ENCODE assay signal across 23 cellular contexts in genomic region chr11:130592056-130592455, GRCh38.
A peak's percentile ranks its signal among the peaks of the same experiment; 100 is the strongest.
DNase-seq lines count a peak whose midpoint lies in the region; ATAC-seq, FAIRE-seq and TF ChIP-seq lines count a peak whose summit lies in the region.
"Had no signal": no experiment of that assay in that cellular context is flagged by ENCODE, and none has a peak within 500 bp of the region (broad histone marks: within the 10 kb centered on the region; RNA-seq: fewer than 3 reads in every experiment).

No MANE protein-coding gene starts in this region.

- H3K4me2 ChIP-seq in GM23248 (ENCODE audit: unreplicated experiment), result no peak overlapping the region
- no peak overlapping the region for H3K4me2 ChIP-seq in MM.1S (ENCODE audit: low read depth, low read length)

- H3K9me2 ChIP-seq in GM23248 (ENCODE audit: insufficient read depth) (no peaks in the 10 kb centered on the region), MM.1S (replicated peaks; ENCODE audit: insufficient read depth, low read length) (no peaks in the 10 kb centered on the region)

- H3F3A ChIP-seq in GM23248 (ENCODE audit: insufficient read depth), result no peaks in the 10 kb centered on the region
- H3F3A ChIP-seq in MM.1S (ENCODE audit: insufficient read depth, low read length), result no peaks in the 10 kb centered on the region

- no peak for FAIRE-seq in urothelium cell line (lab: Jason Lieb, UNC)
- FAIRE-seq: GM12891 had no signal

- no peak overlapping the region for H3K27ac ChIP-seq in GM23248
- H3K27ac ChIP-seq in MM.1S (ENCODE audit: low read length), result no peak overlapping the region
- H3K27ac ChIP-seq: ascending aorta, epithelial cell of prostate, left lung, right lobe of liver had no signal

- ATAC-seq in GM19023 (IDR thresholded peaks at IDR 0.05; ENCODE audit: unreplicated experiment), result no peak
- ATAC-seq: left lung; right lobe of liver; stimulated activated naive B cell treated with anti-CD40 and anti-IgM and Interleukin-4, amounts not matched to agents 10 μg/mL and 1 μg/mL and 100 μg/mL, for 72 hours; WTC11 had no signal

- DNase-seq in GM23248 (peak; percentile 67), adipocyte (ENCODE audit: low read depth) (peak; percentile 15), fibroblast of peridontal ligament (ENCODE audit: extremely low read depth) (peak; percentile 36), urothelium cell line (ENCODE audit: low spot score) (peak; percentile 49), hepatic stellate cell (ENCODE audit: low spot score) (no peak), MM.1S (no peak)
- DNase-seq: activated CD4-positive, alpha-beta memory T cell treated with anti-CD3 and anti-CD28 coated beads, Interleukin-2, amount 10 ng/mL, durations not matched to agents 7 days and 5 days; activated naive CD4-positive, alpha-beta T cell treated with anti-CD3 and anti-CD28 coated beads for 36 hours; activated T-cell treated with anti-CD3 and anti-CD28 coated beads, Interleukin-2, amount 50 U/mL, for 1 hour; C1 segment of cervical spinal cord; GF-D8; H9; left lung; NCI-H1417 treated with DMSO at 0.1 percent for 48 hours; NCI-H526 treated with DMSO at 0.1 percent for 48 hours; nucleus accumbens; right lobe of liver; stimulated activated naive B cell treated with anti-CD40 and anti-IgM and Interleukin-4, amounts not matched to agents 10 μg/mL and 1 μg/mL and 100 μg/mL, for 72 hours had no signal

- H2AFZ ChIP-seq in GM23248, result no peak overlapping the region
- no peak overlapping the region for H2AFZ ChIP-seq in MM.1S (ENCODE audit: low read length)

- peaks cover 7% of the 10 kb centered on the region; the same call in 1 of the 2 replicates for H3K4me1 ChIP-seq in GM23248 (ENCODE audit: insufficient read depth)
- peaks cover 4% of the 10 kb centered on the region for H3K4me1 ChIP-seq in adipocyte (ENCODE audit: control insufficient read depth, insufficient read depth, low read length)
- H3K4me1 ChIP-seq in MM.1S (ENCODE audit: low read length), result no peaks in the 10 kb centered on the region
- H3K4me1 ChIP-seq: ascending aorta, left lung, right lobe of liver had no signal

- TF ChIP-seq CTCF in MM.1S (IDR thresholded peaks at IDR 0.05; ENCODE audit: low read length), result no peak

- no peaks in the 10 kb centered on the region for H4K20me1 ChIP-seq in GM23248 (ENCODE audit: insufficient read depth)
- no peaks in the 10 kb centered on the region for H4K20me1 ChIP-seq in MM.1S (ENCODE audit: insufficient read depth, low read length)

- H3K9ac ChIP-seq in GM23248 (no peak overlapping the region), adipocyte (ENCODE audit: low read length) (no peak overlapping the region), MM.1S (ENCODE audit: low read length) (no peak overlapping the region)

- H3K36me3 ChIP-seq in GM23248 (ENCODE audit: low read depth) (no peaks in the 10 kb centered on the region), adipocyte (ENCODE audit: control insufficient read depth, insufficient read depth, low read length, severe bottlenecking) (no peaks in the 10 kb centered on the region), MM.1S (replicated peaks; ENCODE audit: insufficient read depth, low read length) (no peaks in the 10 kb centered on the region)
- H3K36me3 ChIP-seq: ascending aorta, left lung, right lobe of liver had no signal

- no peaks in the 10 kb centered on the region for H3K27me3 ChIP-seq in GM23248 (replicated peaks; ENCODE audit: insufficient read depth)
- no peaks in the 10 kb centered on the region for H3K27me3 ChIP-seq in adipocyte (replicated peaks; ENCODE audit: control insufficient read depth, insufficient read depth, low read length)
- H3K27me3 ChIP-seq in MM.1S (replicated peaks; ENCODE audit: insufficient read depth, low read length), result no peaks in the 10 kb centered on the region
- H3K27me3 ChIP-seq: ascending aorta, left lung, right lobe of liver had no signal

- 5 to 8% methylated on average over 2 of the region's 2 CpGs for WGBS in GM23248 (ENCODE audit: low coverage in 1 of 2, low lambda C conversion rate in 2 of 2, missing lambda C conversion rate in 2 of 2), 2 experiments

- in situ Hi-C loops in GM23248 (cut with MboI), result no loop called here

- H3K9me3 ChIP-seq in GM23248 (ENCODE audit: low read depth), result no peaks in the 10 kb centered on the region
- H3K9me3 ChIP-seq in adipocyte (ENCODE audit: control insufficient read depth, low read length), result peaks cover 3% of the 10 kb centered on the region
- H3K9me3 ChIP-seq in MM.1S (replicated peaks; ENCODE audit: insufficient read depth, low read length), result no peaks in the 10 kb centered on the region
- H3K9me3 ChIP-seq: ascending aorta, right lobe of liver had no signal

- no peaks in the 10 kb centered on the region for H3K79me2 ChIP-seq in GM23248 (ENCODE audit: insufficient read depth)
- no peaks in the 10 kb centered on the region for H3K79me2 ChIP-seq in MM.1S (ENCODE audit: low read length)

- H3K4me3 ChIP-seq in GM23248 (no peak overlapping the region), adipocyte (ENCODE audit: low read length) (no peak overlapping the region), MM.1S (ENCODE audit: low read length) (no peak overlapping the region)
- H3K4me3 ChIP-seq: ascending aorta, left lung, right lobe of liver had no signal

Comparison
In these comparisons a context has a peak if more than half of its experiments do, and no peak if none do; other contexts are left out.
1. DNase-seq: peak in GM23248 (single experiment), adipocyte (single experiment), fibroblast of peridontal ligament (single experiment) and urothelium cell line (single experiment); none in hepatic stellate cell (single experiment) and MM.1S (single experiment).